ENCODE assay signal across 11 cellular contexts in genomic region chr21:41045534-41046268, GRCh38.
DNase-seq lines count a peak whose midpoint lies in the region; TF ChIP-seq lines count a peak whose summit lies in the region.
"Had no signal": no experiment of that assay in that cellular context is flagged by ENCODE, and none has a peak within 500 bp of the region (broad histone marks: within the 10 kb centered on the region; RNA-seq: fewer than 3 reads in every experiment).

No MANE protein-coding gene starts in this region.

- H3K27ac ChIP-seq in testis (peak overlapping the region in 1 of 2 donors; percentile 59), coronary artery (no peak overlapping the region), transverse colon (no peak overlapping the region)
- H3K27ac ChIP-seq: cardiac muscle cell, SK-N-MC had no signal

- in situ Hi-C loops in transverse colon (cut with MboI; ENCODE audit: low pct_ligation_motif_present in 1 of 4, low pct_unique_long_range_greater_than_20kb in 1 of 4, low sequenced_read_pairs in 3 of 4), result no loop called here

- intact Hi-C loops in activated naive CD4-positive, alpha-beta T cell treated with anti-CD3 and anti-CD28 coated beads for 36 hours (cut with micrococcal nuclease), result no loop called here
- intact Hi-C loops in testis (cut with DNase I; ENCODE audit: low total_unique reads) (no loop called here), transverse colon (cut with DNase I; ENCODE audit: low total_unique reads) (no loop called here)

- no peak for TF ChIP-seq POLR2A in testis (IDR thresholded peaks at IDR 0.05)
- TF ChIP-seq POLR2A in transverse colon (IDR thresholded peaks at IDR 0.05), result no peak

- peaks cover 12% of the 10 kb centered on the region for H3K27me3 Mint-ChIP-seq in activated naive CD4-positive, alpha-beta T cell treated with anti-CD3 and anti-CD28 coated beads for 36 hours (ENCODE audit: low read depth)
- H3K27me3 Mint-ChIP-seq in activated naive CD4-positive, alpha-beta T cell treated with anti-CD3 and anti-CD28 coated beads, Interleukin-2, amount 10 ng/mL, durations not matched to agents 7 days and 5 days, result peaks cover 9% of the 10 kb centered on the region

- H3K9me3 Mint-ChIP-seq in activated naive CD4-positive, alpha-beta T cell treated with anti-CD3 and anti-CD28 coated beads for 36 hours, result no peaks in the 10 kb centered on the region
- no peaks in the 10 kb centered on the region for H3K9me3 Mint-ChIP-seq in activated naive CD4-positive, alpha-beta T cell treated with anti-CD3 and anti-CD28 coated beads, Interleukin-2, amount 10 ng/mL, durations not matched to agents 7 days and 5 days

- TF ChIP-seq CTCF in testis (IDR thresholded peaks at IDR 0.05), result peak in 2 of 3 experiments; percentile 35 to 41
- no peak for TF ChIP-seq CTCF in coronary artery (IDR thresholded peaks at IDR 0.05)
- peak in 2 of 5 experiments; percentile 2 to 16 for TF ChIP-seq CTCF in transverse colon (IDR thresholded peaks at IDR 0.05)

- H3K4me3 ChIP-seq in testis (no peak overlapping the region), coronary artery (no peak overlapping the region), transverse colon (no peak overlapping the region)
- H3K4me3 ChIP-seq: cardiac muscle cell, SK-N-MC had no signal

- 32 to 35% methylated on average over 17 of the region's 17 CpGs for WGBS in testis, 2 donors
- WGBS in transverse colon (ENCODE audit: low coverage in 1 of 2), 2 donors, result 26 to 35% methylated on average over 15 to 17 of the region's 17 CpGs

- no peaks in the 10 kb centered on the region for H3K4me1 Mint-ChIP-seq in activated naive CD4-positive, alpha-beta T cell treated with anti-CD3 and anti-CD28 coated beads for 36 hours (ENCODE audit: low read depth)
- H3K4me1 Mint-ChIP-seq in activated naive CD4-positive, alpha-beta T cell treated with anti-CD3 and anti-CD28 coated beads, Interleukin-2, amount 10 ng/mL, durations not matched to agents 7 days and 5 days, result no peaks in the 10 kb centered on the region
- H3K4me1 Mint-ChIP-seq: B cell had no signal

- no peak overlapping the region for H3K4me3 Mint-ChIP-seq in activated naive CD4-positive, alpha-beta T cell treated with anti-CD3 and anti-CD28 coated beads for 36 hours
- H3K4me3 Mint-ChIP-seq in activated naive CD4-positive, alpha-beta T cell treated with anti-CD3 and anti-CD28 coated beads, Interleukin-2, amount 10 ng/mL, durations not matched to agents 7 days and 5 days, result no peak overlapping the region
- H3K4me3 Mint-ChIP-seq: B cell had no signal

- H3K4me1 ChIP-seq in testis (no peaks in the 10 kb centered on the region), transverse colon (no peaks in the 10 kb centered on the region)

- CTCF ChIA-PET in activated naive CD4-positive, alpha-beta T cell treated with anti-CD3 and anti-CD28 coated beads for 36 hours (lab: Charles Lee), result no interaction called here
- CTCF ChIA-PET in activated naive CD4-positive, alpha-beta T cell treated with anti-CD3 and anti-CD28 coated beads, Interleukin-2, amount 10 ng/mL, durations not matched to agents 7 days and 5 days (lab: Charles Lee), result no interaction called here

- no peaks in the 10 kb centered on the region for H3K36me3 Mint-ChIP-seq in activated naive CD4-positive, alpha-beta T cell treated with anti-CD3 and anti-CD28 coated beads for 36 hours (ENCODE audit: low read depth)
- no peaks in the 10 kb centered on the region for H3K36me3 Mint-ChIP-seq in activated naive CD4-positive, alpha-beta T cell treated with anti-CD3 and anti-CD28 coated beads, Interleukin-2, amount 10 ng/mL, durations not matched to agents 7 days and 5 days

- H3K27me3 ChIP-seq in testis (no peaks in the 10 kb centered on the region), transverse colon (peaks cover 21% of the 10 kb centered on the region)

- no peak overlapping the region for H3K27ac Mint-ChIP-seq in activated naive CD4-positive, alpha-beta T cell treated with anti-CD3 and anti-CD28 coated beads for 36 hours
- no peak overlapping the region for H3K27ac Mint-ChIP-seq in activated naive CD4-positive, alpha-beta T cell treated with anti-CD3 and anti-CD28 coated beads, Interleukin-2, amount 10 ng/mL, durations not matched to agents 7 days and 5 days
- H3K27ac Mint-ChIP-seq: B cell had no signal

- no peak for TF ChIP-seq EP300 in transverse colon (IDR thresholded peaks at IDR 0.05; ENCODE audit: low read depth)

- H3K36me3 ChIP-seq in testis (ENCODE audit: low read depth, missing control alignments) (no peaks in the 10 kb centered on the region), transverse colon (no peaks in the 10 kb centered on the region)
- H3K36me3 ChIP-seq: cardiac muscle cell had no signal

- peak; percentile 5 for DNase-seq in activated naive CD4-positive, alpha-beta T cell treated with anti-CD3 and anti-CD28 coated beads for 36 hours
- DNase-seq in activated naive CD4-positive, alpha-beta T cell treated with anti-CD3 and anti-CD28 coated beads, Interleukin-2, amount 10 ng/mL, durations not matched to agents 7 days and 5 days, result no peak
- DNase-seq in NCI-H345 treated with DMSO at 0.1 percent for 48 hours (lab: John Stamatoyannopoulos, UW; ENCODE audit: unreplicated experiment) (peak; percentile 93), ecto neural progenitor cell (ENCODE audit: low spot score) (peak; percentile 60), testis (peak; percentile 69), coronary artery (ENCODE audit: low spot score) (no peak), middle frontal gyrus (ENCODE audit: extremely low spot score, low spot score) (no peak), transverse colon (no peak)

- H3K9me3 ChIP-seq in testis (no peaks in the 10 kb centered on the region), transverse colon (no peaks in the 10 kb centered on the region)

Comparison
In these comparisons a context has a peak if more than half of its experiments do, and no peak if none do; other contexts are left out.
1. DNase-seq: peak in activated naive CD4-positive, alpha-beta T cell treated with anti-CD3 and anti-CD28 coated beads for 36 hours (single experiment), NCI-H345 treated with DMSO at 0.1 percent for 48 hours (single experiment), ecto neural progenitor cell (single experiment) and testis (single experiment); none in activated naive CD4-positive, alpha-beta T cell treated with anti-CD3 and anti-CD28 coated beads, Interleukin-2, amount 10 ng/mL, durations not matched to agents 7 days and 5 days (single experiment), coronary artery (single experiment), middle frontal gyrus (single experiment) and transverse colon (single experiment).